In genomic region chr16:69405757-69406156, GRCh38 we compare ENCODE assay signal across 1 cellular context.
TF ChIP-seq lines count a peak whose summit lies in the region.

No MANE protein-coding gene starts in this region.

TF ChIP-seq in HCT116, 20 proteins besides CTCF, POLR2A, EP300 and RAD21:
- no peak for TF ChIP-seq SIN3A (IDR thresholded peaks at IDR 0.05; ENCODE audit: low read depth)
- no peak for TF ChIP-seq MAX (IDR thresholded peaks at IDR 0.05)
- TF ChIP-seq TCF7L2 (IDR thresholded peaks at IDR 0.05; ENCODE audit: borderline replicate concordance, extremely low read depth, insufficient read depth, insufficient read length): no peak
